1 cellular context compared by ENCODE assay signal in the genomic region with DNA sequence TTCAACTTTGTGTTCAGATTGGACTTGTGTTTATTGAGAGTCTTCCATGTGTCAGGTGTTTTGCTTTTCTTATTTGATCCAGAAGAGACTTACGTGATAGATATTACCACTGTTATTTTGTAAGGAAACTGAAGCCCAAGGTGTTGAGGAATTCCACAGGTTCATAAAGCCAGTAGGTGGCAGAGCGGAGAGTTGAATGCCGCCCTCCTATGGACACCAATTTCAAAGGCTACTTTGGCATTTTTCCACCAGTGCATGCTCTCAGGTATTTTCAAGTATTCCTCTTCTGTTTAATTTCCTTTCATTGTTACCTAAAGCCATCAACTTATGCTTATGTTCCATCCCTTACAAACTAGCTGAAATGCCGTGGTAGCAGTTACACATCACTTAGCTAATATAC.
A peak's percentile ranks its signal among the peaks of the same experiment; 100 is the strongest.
TF ChIP-seq lines count a peak whose summit lies in the region.

No MANE protein-coding gene starts in this region.

TF ChIP-seq in H1, 55 proteins besides CTCF, POLR2A, EP300 and RAD21:
- peak; percentile 66; the same call in 1 of the 2 replicates for TF ChIP-seq TEAD4 (IDR thresholded peaks at IDR 0.05; ENCODE audit: low read depth, low read length)
- TF ChIP-seq NANOG (IDR thresholded peaks at IDR 0.05; ENCODE audit: insufficient read depth, low read depth, low read length, poor library complexity, severe bottlenecking) = no peak
